ENCODE assay signal across 34 cellular contexts in the genomic region with DNA sequence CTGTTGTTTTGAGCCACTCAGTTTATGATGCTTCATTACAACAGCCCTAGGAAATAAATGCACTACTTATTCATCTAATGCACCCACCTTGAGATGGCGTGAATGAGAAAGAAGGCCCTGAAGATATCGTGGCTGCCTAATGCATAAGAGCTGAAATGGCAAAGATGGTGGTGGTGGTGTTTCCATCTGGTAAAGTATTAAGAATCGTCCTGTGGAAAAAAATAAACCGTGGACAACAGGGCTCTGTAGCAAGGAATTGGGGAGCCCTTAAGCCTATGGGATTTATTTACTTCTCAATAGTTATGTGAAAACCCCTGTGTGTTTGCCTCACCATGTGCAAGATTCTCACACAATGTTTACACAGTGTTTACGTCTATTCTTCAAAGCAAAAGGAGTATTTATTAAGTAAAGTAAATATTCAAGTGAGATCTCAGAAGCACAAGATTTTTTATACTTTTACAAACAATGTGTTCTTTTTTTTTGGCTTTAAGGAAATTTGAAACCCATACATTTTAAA.
"Had no signal": no experiment of that assay in that cellular context is flagged by ENCODE, and none has a peak within 500 bp of the region (broad histone marks: within the 10 kb centered on the region; RNA-seq: fewer than 3 reads in every experiment).

No MANE protein-coding gene starts in this region.

- H3K27me3 Mint-ChIP-seq: activated B cell treated with CpG ODN at 0.5 μM for 24 hours; activated CD8-positive, alpha-beta T cell treated with anti-CD3 and anti-CD28 coated beads for 36 hours; activated naive CD8-positive, alpha-beta T cell; activated T-helper 17 cell treated with anti-CD3 and anti-CD28 coated beads, Interleukin-2, amount 50 U/mL, for 72 hours; brain; T-helper 17 cell had no signal

- H3K27ac Mint-ChIP-seq: activated B cell treated with CpG ODN at 0.5 μM for 24 hours; activated CD8-positive, alpha-beta T cell treated with anti-CD3 and anti-CD28 coated beads for 36 hours; activated naive CD8-positive, alpha-beta T cell; activated T-helper 17 cell treated with anti-CD3 and anti-CD28 coated beads, Interleukin-2, amount 50 U/mL, for 72 hours; T-helper 17 cell; T-helper 2 cell treated with Interferon-gamma antibody and Interleukin-4, amounts not matched to agents 5 μg/mL and 100 μg/mL, for 36 hours had no signal

- H3K4me1 Mint-ChIP-seq: activated B cell treated with CpG ODN at 0.5 μM for 24 hours; activated T-helper 17 cell treated with anti-CD3 and anti-CD28 coated beads, Interleukin-2, amount 50 U/mL, for 72 hours; T-helper 17 cell had no signal

- H3K4me3 Mint-ChIP-seq: activated B cell treated with CpG ODN at 0.5 μM for 24 hours; activated CD8-positive, alpha-beta T cell treated with anti-CD3 and anti-CD28 coated beads for 36 hours; activated naive CD8-positive, alpha-beta T cell; activated T-cell treated with anti-CD3 and anti-CD28 coated beads, Interleukin-2, amount 50 U/mL, for 4 hours; activated T-helper 17 cell treated with anti-CD3 and anti-CD28 coated beads, Interleukin-2, amount 50 U/mL, for 72 hours; brain; T-helper 17 cell; T-helper 2 cell treated with Interferon-gamma antibody and Interleukin-4, amounts not matched to agents 5 μg/mL and 100 μg/mL, for 36 hours had no signal

- H3K27ac ChIP-seq: cardiac muscle cell, colonic mucosa, epithelial cell of prostate, WERI-Rb-1 had no signal

- H3K4me1 ChIP-seq: breast epithelium, colonic mucosa had no signal

- ATAC-seq: activated CD4-positive, CD25-positive, alpha-beta regulatory T cell treated with anti-CD3 and anti-CD28 coated beads, Interleukin-2, amount 50 U/mL, for 24 hours; activated CD8-positive, alpha-beta T cell treated with anti-CD3 and anti-CD28 coated beads for 36 hours; activated T-cell treated with anti-CD3 and anti-CD28 coated beads, Interleukin-2, amount 50 U/mL, for 4 hours; activated T-helper 17 cell treated with anti-CD3 and anti-CD28 coated beads, Interleukin-2, amount 50 U/mL, for 72 hours; heart left ventricle; T-helper 17 cell had no signal

- H3K36me3 ChIP-seq: cardiac muscle cell, colonic mucosa, esophagus squamous epithelium, heart left ventricle, WERI-Rb-1 had no signal

- H3K9me3 ChIP-seq: breast epithelium, colonic mucosa, esophagus squamous epithelium, heart left ventricle had no signal

- FAIRE-seq: endothelial cell of umbilical vein had no signal

- DNase-seq: activated B cell treated with CpG ODN at 0.5 μM for 24 hours; activated CD4-positive, alpha-beta T cell treated with anti-CD3 and anti-CD28 coated beads for 48 hours; activated CD4-positive, alpha-beta T cell treated with anti-CD3 and anti-CD28 coated beads, Interleukin-2, amount 50 U/mL, for 1 hour; activated CD4-positive, alpha-beta T cell treated with anti-CD3 and anti-CD28 coated beads, Interleukin-2, amount 50 U/mL, for 48 hours; activated CD8-positive, alpha-beta memory T cell treated with anti-CD3 and anti-CD28 coated beads for 24 hours; activated CD8-positive, alpha-beta T cell treated with anti-CD3 and anti-CD28 coated beads for 36 hours; activated effector memory CD4-positive, alpha-beta T cell treated with Interleukin-2 at 50 U/mL for 16 hours; activated gamma-delta T cell treated with Interleukin-2 at 50 U/mL for 16 hours; activated naive CD4-positive, alpha-beta T cell treated with anti-CD3 and anti-CD28 coated beads, Interleukin-2, amount 50 U/mL, for 16 hours; activated naive CD4-positive, alpha-beta T cell treated with Interleukin-2 at 50 U/mL for 16 hours; activated T-cell treated with anti-CD3 and anti-CD28 coated beads, Interleukin-2, amount 50 U/mL, for 4 hours; amniotic stem cell; aorta; central memory CD4-positive, alpha-beta T cell; cerebellar nuclear complex; colonic mucosa; effector CD8-positive, alpha-beta T cell; esophagus squamous epithelium; foreskin melanocyte; glutamatergic neuron; heart left ventricle; T-helper 1 cell; T-helper 17 cell; T1000; WERI-Rb-1 had no signal

- H3K36me3 Mint-ChIP-seq: activated naive CD8-positive, alpha-beta T cell; brain had no signal

- H3K27me3 ChIP-seq: breast epithelium, cardiac muscle cell, colonic mucosa, esophagus squamous epithelium, heart left ventricle had no signal

- H3K4me3 ChIP-seq: breast epithelium, cardiac muscle cell, colonic mucosa, esophagus squamous epithelium, heart left ventricle had no signal
